Comparison of ENCODE assay signal across 26 cellular contexts in the genomic region with DNA sequence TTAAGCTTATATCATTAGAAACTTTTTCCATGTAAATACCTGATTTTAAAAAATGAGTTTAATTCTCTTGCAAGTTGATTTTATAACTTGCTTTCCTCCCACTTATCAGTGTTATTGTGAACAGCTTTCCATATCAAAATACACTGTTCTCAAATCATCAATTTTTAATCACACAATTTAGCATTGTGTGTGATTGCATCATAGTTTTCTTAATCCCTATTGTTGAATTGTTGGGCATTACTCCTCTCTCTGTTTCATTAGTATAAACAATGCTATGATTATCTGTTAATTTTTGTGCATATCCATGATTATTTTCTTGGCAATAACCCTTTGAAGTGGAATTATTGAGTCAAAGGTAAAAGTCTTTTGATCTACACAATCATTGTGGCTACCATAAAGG.
"Had no signal": no experiment of that assay in that cellular context is flagged by ENCODE, and none has a peak within 500 bp of the region (broad histone marks: within the 10 kb centered on the region; RNA-seq: fewer than 3 reads in every experiment).

No MANE protein-coding gene starts in this region.

- DNase-seq: hypothalamus; immature natural killer cell; islet precursor cell; left ventricle myocardium inferior; mesendoderm; naive B cell; ovary; stimulated activated CD4-positive, alpha-beta T cell treated with anti-CD3 and anti-CD28 coated beads, Interleukin-12 subunit alpha, Interleukin-12 subunit beta, amount 100 ng/mL, for 4 hours; stimulated activated CD4-positive, alpha-beta T cell treated with anti-CD3 and anti-CD28 coated beads, Interleukin-15, amount 100 ng/mL, for 24 hours; stimulated activated CD4-positive, alpha-beta T cell treated with anti-CD3 and anti-CD28 coated beads, Interleukin-2, amount 100 ng/mL, for 24 hours; stimulated activated CD4-positive, alpha-beta T cell treated with anti-CD3 and anti-CD28 coated beads, Interleukin-4, amount 100 ng/mL, for 1 hour; stimulated activated naive CD4-positive, alpha-beta T cell; tibial artery; trophoblast cell; upper lobe of right lung had no signal

- H3K4me1 Mint-ChIP-seq: immature natural killer cell had no signal

- H3K27me3 Mint-ChIP-seq: progenitor cell of endocrine pancreas had no signal

- H3K9me3 Mint-ChIP-seq: natural killer cell treated with Interleukin-12 subunit alpha and Interleukin-12 subunit beta and Interleukin-15 and Interleukin-18, amount 100 ng/mL, for 72 hours; stimulated activated naive CD8-positive, alpha-beta T cell treated with anti-CD3 and anti-CD28 coated beads, Interleukin-15, Interleukin-2, amounts not matched to agents 100 ng/mL and 50 ng/mL, for 24 hours had no signal

- FAIRE-seq: urothelium cell line had no signal

- H3K36me3 ChIP-seq: left ventricle myocardium inferior, ovary, right atrium auricular region, suprapubic skin, thoracic aorta, tibial artery, upper lobe of right lung had no signal

- H3K27ac ChIP-seq: left ventricle myocardium inferior, ovary, right atrium auricular region, skin epidermis, suprapubic skin, upper lobe of right lung had no signal

- H3K4me3 Mint-ChIP-seq: immature natural killer cell; mesothelial cell of epicardium; naive B cell; natural killer cell treated with Interleukin-12 subunit alpha and Interleukin-12 subunit beta and Interleukin-15 and Interleukin-18, amount 100 ng/mL, for 72 hours; stimulated activated naive CD8-positive, alpha-beta T cell treated with anti-CD3 and anti-CD28 coated beads, Interleukin-15, Interleukin-2, amounts not matched to agents 100 ng/mL and 50 ng/mL, for 24 hours had no signal

- H3K9me3 ChIP-seq: left ventricle myocardium inferior, ovary, right atrium auricular region, suprapubic skin, thoracic aorta, tibial artery, upper lobe of right lung had no signal

- H3K36me3 Mint-ChIP-seq: immature natural killer cell; naive B cell; natural killer cell treated with Interleukin-12 subunit alpha and Interleukin-12 subunit beta and Interleukin-15 and Interleukin-18, amount 100 ng/mL, for 72 hours had no signal

- H3K27ac Mint-ChIP-seq: immature natural killer cell; mesothelial cell of epicardium; natural killer cell treated with Interleukin-12 subunit alpha and Interleukin-12 subunit beta and Interleukin-15 and Interleukin-18, amount 100 ng/mL, for 72 hours; progenitor cell of endocrine pancreas; stimulated activated naive CD8-positive, alpha-beta T cell treated with anti-CD3 and anti-CD28 coated beads, Interleukin-15, Interleukin-2, amounts not matched to agents 100 ng/mL and 50 ng/mL, for 24 hours had no signal

- H3K27me3 ChIP-seq: ovary, right atrium auricular region, suprapubic skin, tibial artery, upper lobe of right lung had no signal

- H3K4me3 ChIP-seq: left ventricle myocardium inferior, lung, ovary, right atrium auricular region, skin epidermis, suprapubic skin, thoracic aorta, tibial artery, upper lobe of right lung had no signal

- ATAC-seq: natural killer cell treated with Interleukin-12 subunit alpha and Interleukin-12 subunit beta and Interleukin-15 and Interleukin-18, amount 100 ng/mL, for 72 hours; sciatic nerve; upper lobe of right lung had no signal
